8 cellular contexts compared by ENCODE assay signal in genomic region chr11:3057069-3057963, GRCh38. TPM values are rescaled to one million over a fixed set of nuclear protein-coding genes. Genes with fewer than 3 reads are reported as not detected.
DNase-seq lines count a peak whose midpoint lies in the region; ATAC-seq lines count a peak whose summit lies in the region.

Gene CARS1 (minus strand): TSS chr11:3057423. CDS start chr11:3057367, 56 bp downstream.

- peak within 1 kb of the TSS; percentile 93 for H3K4me3 ChIP-seq in NT2/D1 (ENCODE audit: insufficient read length, low read depth)
- H3K4me3 ChIP-seq in mesodermal cell (ENCODE audit: extremely low read depth, insufficient read depth, low read length, poor library complexity, severe bottlenecking), result peak within 1 kb of the TSS; percentile 98

- peaks cover 30% of the 10 kb centered on the region for H3K36me3 ChIP-seq in NT2/D1 (ENCODE audit: insufficient read depth, insufficient read length, low read length)
- H3K36me3 ChIP-seq in mesodermal cell (ENCODE audit: control insufficient read depth, insufficient read depth, low read length), result peaks cover 21% of the 10 kb centered on the region

- DNase-seq in COLO668 (lab: John Stamatoyannopoulos, UW; ENCODE audit: unreplicated experiment) (peak; percentile 96), HT1080 (ENCODE audit: low read depth) (peak; percentile 95), NT2/D1 (ENCODE audit: low read depth, low spot score) (peak; percentile 92)
- peak; percentile 97 for DNase-seq in activated CD8-positive, alpha-beta memory T cell treated with anti-CD3 and anti-CD28 coated beads, Interleukin-2, amount 10 ng/mL, durations not matched to agents 7 days and 5 days
- DNase-seq in stimulated activated CD8-positive, alpha-beta memory T cell treated with anti-CD3 and anti-CD28 coated beads, Interleukin-15, amount 100 ng/mL, for 4 hours (ENCODE audit: low read depth in 2 of 2), result peak; percentile 85 to 87

- H3K4me1 ChIP-seq in NT2/D1 (ENCODE audit: insufficient read depth, insufficient read length), result peaks cover 10% of the 10 kb centered on the region
- H3K4me1 ChIP-seq in mesodermal cell (ENCODE audit: control insufficient read depth, insufficient read depth, low read length, poor library complexity, severe bottlenecking), result peaks cover 14% of the 10 kb centered on the region

- H3K9me3 ChIP-seq in NT2/D1 (ENCODE audit: insufficient read depth, low read length) (no peaks in the 10 kb centered on the region), mesodermal cell (ENCODE audit: control insufficient read depth, low read length) (no peaks in the 10 kb centered on the region)

- H3K27ac Mint-ChIP-seq in activated CD8-positive, alpha-beta memory T cell treated with anti-CD3 and anti-CD28 coated beads, Interleukin-2, amount 10 ng/mL, durations not matched to agents 7 days and 5 days, result peak within 1 kb of the TSS; percentile 88

- in situ Hi-C loops in endometrial microvascular endothelial cells (cut with HindIII; ENCODE audit: inconsistent ontology term, low pct_unique_long_range_greater_than_20kb, low sequenced_read_pairs), result no loop called here

- CTCF ChIA-PET in activated CD8-positive, alpha-beta memory T cell treated with anti-CD3 and anti-CD28 coated beads, Interleukin-2, amount 10 ng/mL, durations not matched to agents 7 days and 5 days (lab: Charles Lee), result interaction anchor here (0.7 to 4.7 kb wide), 8 partner anchors 11 to 524 kb away, joined by 3 to 32 read pairs (median 4); no protein-coding TSS in a partner anchor

- peak within 1 kb of the TSS; percentile 97 for H3K27ac ChIP-seq in mesodermal cell (ENCODE audit: low read depth, low read length, severe bottlenecking)

- WGBS in mesodermal cell (ENCODE audit: insufficient coverage in 2 of 2), 2 experiments, result 1 to 2% methylated on average over 56 to 68 of the region's 68 CpGs

- peak within 1 kb of the TSS; percentile 95 for H3K9ac ChIP-seq in NT2/D1 (ENCODE audit: insufficient read length, low read depth)

- H3K4me1 Mint-ChIP-seq in activated CD8-positive, alpha-beta memory T cell treated with anti-CD3 and anti-CD28 coated beads, Interleukin-2, amount 10 ng/mL, durations not matched to agents 7 days and 5 days, result peaks cover 38% of the 10 kb centered on the region

- H3K36me3 Mint-ChIP-seq in activated CD8-positive, alpha-beta memory T cell treated with anti-CD3 and anti-CD28 coated beads, Interleukin-2, amount 10 ng/mL, durations not matched to agents 7 days and 5 days, result peaks cover 19% of the 10 kb centered on the region

- H3K4me3 Mint-ChIP-seq in activated CD8-positive, alpha-beta memory T cell treated with anti-CD3 and anti-CD28 coated beads, Interleukin-2, amount 10 ng/mL, durations not matched to agents 7 days and 5 days, result peak within 1 kb of the TSS; percentile 88

- H3K27me3 ChIP-seq in NT2/D1 (ENCODE audit: insufficient read depth, insufficient read length), result no peaks in the 10 kb centered on the region

- peak; percentile 96 for ATAC-seq in GM21360 (IDR thresholded peaks at IDR 0.05; ENCODE audit: unreplicated experiment)
- peak; percentile 98 for ATAC-seq in activated CD8-positive, alpha-beta memory T cell treated with anti-CD3 and anti-CD28 coated beads, Interleukin-2, amount 10 ng/mL, durations not matched to agents 7 days and 5 days

- peaks cover 10% of the 10 kb centered on the region for H3K27me3 Mint-ChIP-seq in activated CD8-positive, alpha-beta memory T cell treated with anti-CD3 and anti-CD28 coated beads, Interleukin-2, amount 10 ng/mL, durations not matched to agents 7 days and 5 days

- no peaks in the 10 kb centered on the region for H3K9me3 Mint-ChIP-seq in activated CD8-positive, alpha-beta memory T cell treated with anti-CD3 and anti-CD28 coated beads, Interleukin-2, amount 10 ng/mL, durations not matched to agents 7 days and 5 days (ENCODE audit: low read depth)

RNA-seq across cellular contexts. Expression of gene CARS1, which starts in this region (rescaled TPM):
- total RNA-seq in HT1080 (2014; rRNA removed; shearing (Covaris generic)), result 83.1 and 91.5 TPM in 2 replicates
- 144 and 166 TPM in 2 replicates for polyA plus RNA-seq in HT1080 (2015; cell fraction: cytosol; rRNA removed)
- polyA plus RNA-seq in HT1080 (2015; cell fraction: nucleus; rRNA removed), result 436 and 437 TPM in 2 replicates
- total RNA-seq in activated CD8-positive, alpha-beta memory T cell treated with anti-CD3 and anti-CD28 coated beads, Interleukin-2, amount 10 ng/mL, durations not matched to agents 7 days and 5 days, result 100 to 1,000 TPM; 109 to 119 TPM
- total RNA-seq in endometrial microvascular endothelial cells (ENCODE audit: inconsistent ontology term), result 47.0 TPM
- 68.3 TPM for polyA plus RNA-seq in mesodermal cell (2013, experiment 1 of 2)
- polyA plus RNA-seq in mesodermal cell (2013, experiment 2 of 2), result 67.9 TPM

Comparison
In these comparisons a context has a peak if more than half of its experiments do, and no peak if none do; other contexts are left out.
1. Peak in every context shown above with its lines: DNase-seq, ATAC-seq, H3K4me3 ChIP-seq and H3K27ac ChIP-seq.